ENCODE assay signal across 14 cellular contexts in the genomic region with DNA sequence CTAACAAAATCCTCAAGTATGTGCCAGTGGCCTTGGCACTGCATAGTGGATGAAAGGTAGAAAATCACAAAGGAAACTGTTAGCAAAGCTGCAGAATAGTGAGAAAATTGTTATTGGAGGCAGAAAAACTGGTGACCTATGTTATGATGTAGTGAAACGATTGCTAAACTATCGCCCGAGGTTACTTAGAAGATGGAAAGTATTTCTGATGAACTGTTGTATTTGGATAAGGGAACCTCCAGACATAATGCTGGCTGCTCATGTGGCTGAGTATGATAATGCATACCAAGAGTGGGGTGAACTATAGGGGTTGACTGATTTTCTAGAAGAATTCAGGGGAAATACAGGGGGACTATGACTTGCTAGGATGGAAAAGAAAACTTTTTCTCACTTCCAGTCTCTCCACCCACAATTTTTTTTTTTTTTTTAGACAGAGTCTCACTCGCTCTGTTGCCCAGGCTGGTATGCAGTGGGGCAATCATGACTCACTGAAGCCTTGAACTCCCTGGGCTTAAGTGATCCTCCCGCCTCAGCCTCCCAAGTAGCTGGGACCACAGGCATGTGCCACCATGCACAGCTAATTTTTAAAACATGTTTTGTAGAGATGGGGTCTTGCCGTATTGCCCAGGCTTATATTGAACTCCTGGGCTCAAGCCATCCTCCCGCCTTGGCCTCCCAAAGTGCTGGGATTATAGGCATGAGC. TPM values are rescaled to one million over a fixed set of nuclear protein-coding genes. Genes with fewer than 3 reads are reported as not detected.
DNase-seq lines count a peak whose midpoint lies in the region; ATAC-seq and TF ChIP-seq lines count a peak whose summit lies in the region.
"Had no signal": no experiment of that assay in that cellular context is flagged by ENCODE, and none has a peak within 500 bp of the region (broad histone marks: within the 10 kb centered on the region; RNA-seq: fewer than 3 reads in every experiment).

No MANE protein-coding gene starts in this region.

- peaks cover 17% of the 10 kb centered on the region for H3K4me1 ChIP-seq in RWPE2 (ENCODE audit: insufficient read depth, poor library complexity, severe bottlenecking)

- ATAC-seq in RWPE2 (ENCODE audit: low read depth): no peak
- ATAC-seq in HG03520 (IDR thresholded peaks at IDR 0.05; ENCODE audit: unreplicated experiment): no peak
- no peak for ATAC-seq in HG02588 (IDR thresholded peaks at IDR 0.05; ENCODE audit: unreplicated experiment)
- ATAC-seq: mucosa of descending colon had no signal

- no peaks in the 10 kb centered on the region for H3K36me3 ChIP-seq in RWPE2 (ENCODE audit: low read depth)

- H3K9me3 ChIP-seq in RWPE2 (ENCODE audit: severe bottlenecking): no peaks in the 10 kb centered on the region
- H3K9me3 ChIP-seq: mucosa of descending colon had no signal

- H3K27ac ChIP-seq in RWPE2 (ENCODE audit: poor library complexity, severe bottlenecking): peak overlapping the region; percentile 55
- peak overlapping the region; percentile 87 for H3K27ac ChIP-seq in epithelial cell of prostate

- H3K4me3 ChIP-seq in RWPE2 (ENCODE audit: severe bottlenecking): no peak overlapping the region
- H3K4me3 ChIP-seq: mucosa of descending colon had no signal

- no peak for TF ChIP-seq CTCF in RWPE2 (IDR thresholded peaks at IDR 0.05; ENCODE audit: poor library complexity, severe bottlenecking)

- DNase-seq in stimulated activated CD4-positive, alpha-beta T cell treated with anti-CD3 and anti-CD28 coated beads, Interleukin-15, amount 100 ng/mL, for 24 hours: peak; percentile 26
- no peak for DNase-seq in stimulated activated CD4-positive, alpha-beta T cell treated with anti-CD3 and anti-CD28 coated beads, Interleukin-4, amount 100 ng/mL, for 24 hours
- DNase-seq in RWPE2 (ENCODE audit: low spot score) (no peak), epithelial cell of prostate (ENCODE audit: low read depth, low spot score) (no peak), epidermal melanocyte (ENCODE audit: insufficient read length, low spot score) (no peak), SK-N-DZ (ENCODE audit: low spot score) (no peak)
- DNase-seq: mucosa of descending colon; NCI-H1436; SHP77 treated with DMSO at 0.1 percent for 48 hours; stimulated activated naive CD4-positive, alpha-beta T cell treated with Interleukin-2 at 50 U/mL for 16 hours had no signal

- H3K27me3 ChIP-seq in RWPE2 (ENCODE audit: insufficient read depth, poor library complexity, severe bottlenecking): no peaks in the 10 kb centered on the region

RNA-seq across cellular contexts. Expression of gene EID2, which starts 4.4 kb away (rescaled TPM):
- polyA plus RNA-seq in SK-N-DZ (2014; cell fraction: cytosol; rRNA removed): 11.7 and 13.7 TPM in 2 replicates
- polyA plus RNA-seq in SK-N-DZ (2014; cell fraction: nucleus; rRNA removed): 8.7 and 10.9 TPM in 2 replicates

RNA-seq across cellular contexts. Expression of gene EID2B, which starts 11.7 kb away (rescaled TPM):
- polyA plus RNA-seq in SK-N-DZ (2014; cell fraction: cytosol; rRNA removed): 11.5 and 14.2 TPM in 2 replicates
- polyA plus RNA-seq in SK-N-DZ (2014; cell fraction: nucleus; rRNA removed): 11.4 and 15.3 TPM in 2 replicates

RNA-seq across cellular contexts. Expression of gene SELENOV, which starts 29.4 kb away (rescaled TPM):
- 3.0 and 5.4 TPM in 2 replicates for polyA plus RNA-seq in SK-N-DZ (2014; cell fraction: cytosol; rRNA removed)
- polyA plus RNA-seq in SK-N-DZ (2014; cell fraction: nucleus; rRNA removed): 5.0 and 9.1 TPM in 2 replicates
- polyA plus RNA-seq: BJ, esophagus had no signal

RNA-seq across cellular contexts. Expression of gene DLL3, which starts 45.6 kb away (rescaled TPM):
- 177 and 226 TPM in 2 replicates for polyA plus RNA-seq in SK-N-DZ (2014; cell fraction: cytosol; rRNA removed)
- 118 and 126 TPM in 2 replicates for polyA plus RNA-seq in SK-N-DZ (2014; cell fraction: nucleus; rRNA removed)

RNA-seq across cellular contexts. Expression of gene LGALS13, which starts 58.0 kb away (rescaled TPM):
- not detected in 2 replicates for polyA plus RNA-seq in SK-N-DZ (2014; cell fraction: cytosol; rRNA removed)
- not detected in 2 replicates for polyA plus RNA-seq in SK-N-DZ (2014; cell fraction: nucleus; rRNA removed)
- polyA plus RNA-seq: BJ, esophagus had no signal
